1 cellular context compared by ENCODE assay signal in the genomic region with DNA sequence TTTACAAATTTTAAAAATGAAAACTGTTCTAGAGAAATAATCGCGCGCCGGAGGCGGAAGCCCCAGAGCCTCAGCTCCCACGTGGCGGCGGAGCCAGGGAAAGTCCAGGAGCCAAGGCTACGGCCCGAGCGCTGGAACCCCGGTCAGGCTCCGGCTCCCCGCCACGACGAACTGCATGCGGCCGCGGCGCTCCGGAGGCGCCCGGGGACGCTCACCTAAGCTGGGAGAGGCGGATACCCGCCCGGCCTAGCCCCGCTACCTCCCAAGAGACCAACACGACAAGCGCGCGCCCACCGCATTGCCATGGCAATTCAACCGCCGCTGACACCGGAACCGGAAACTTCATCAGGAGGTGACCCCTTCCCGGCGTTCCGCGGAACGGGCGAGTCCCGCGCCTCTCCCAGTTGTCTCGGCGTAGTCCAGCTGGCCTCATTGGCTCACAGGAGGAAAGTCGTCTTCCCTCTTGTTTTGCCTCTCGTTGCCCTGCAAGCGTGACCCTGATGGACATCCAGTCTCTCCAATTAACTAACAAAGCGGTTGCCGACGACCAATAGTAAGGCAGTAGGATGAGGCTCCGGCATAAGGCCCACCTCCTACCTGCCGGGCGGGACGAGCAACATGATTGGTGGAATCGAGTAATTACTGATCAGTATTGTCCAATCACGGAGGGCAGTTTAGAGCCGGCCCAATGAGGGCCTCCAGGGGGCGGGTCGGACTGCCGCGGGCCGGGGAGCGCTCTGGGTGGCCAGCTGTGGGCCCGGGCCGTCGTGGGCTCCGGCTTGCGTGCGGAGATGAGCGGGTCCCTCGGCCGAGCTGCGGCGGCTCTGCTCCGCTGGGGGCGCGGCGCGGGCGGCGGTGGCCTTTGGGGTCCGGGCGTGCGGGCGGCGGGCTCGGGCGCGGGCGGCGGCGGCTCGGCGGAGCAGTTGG.
A peak's percentile ranks its signal among the peaks of the same experiment; 100 is the strongest.
TF ChIP-seq lines count a peak whose summit lies in the region.

GLRX5 (plus strand) TSS at position 752 of the 927 bp plus-strand sequence; CDS start at position 792, 40 bp downstream.

TF ChIP-seq in K562, 482 proteins besides CTCF, POLR2A, EP300 and RAD21 (continued from another document and continues in another):
- TF ChIP-seq, protein P1, sequence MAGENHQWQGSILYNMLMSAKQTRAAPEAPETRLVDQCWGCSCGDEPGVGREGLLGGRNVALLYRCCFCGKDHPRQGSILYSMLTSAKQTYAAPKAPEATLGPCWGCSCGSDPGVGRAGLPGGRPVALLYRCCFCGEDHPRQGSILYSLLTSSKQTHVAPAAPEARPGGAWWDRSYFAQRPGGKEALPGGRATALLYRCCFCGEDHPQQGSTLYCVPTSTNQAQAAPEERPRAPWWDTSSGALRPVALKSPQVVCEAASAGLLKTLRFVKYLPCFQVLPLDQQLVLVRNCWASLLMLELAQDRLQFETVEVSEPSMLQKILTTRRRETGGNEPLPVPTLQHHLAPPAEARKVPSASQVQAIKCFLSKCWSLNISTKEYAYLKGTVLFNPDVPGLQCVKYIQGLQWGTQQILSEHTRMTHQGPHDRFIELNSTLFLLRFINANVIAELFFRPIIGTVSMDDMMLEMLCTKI (IDR thresholded peaks at IDR 0.05; ENCODE audit: partially characterized antibody) = no peak
- TF ChIP-seq ZZZ3 (IDR thresholded peaks at IDR 0.05) (no peak), BRD9 (IDR thresholded peaks at IDR 0.05; ENCODE audit: low read depth, partially characterized antibody) (no peak), HDAC2 (IDR thresholded peaks at IDR 0.05) (peak; percentile 73; the same call in 1 of the 2 replicates), GATA2 (CRISPR knock-in tag; IDR thresholded peaks at IDR 0.05) (no peak), TAF1 (IDR thresholded peaks at IDR 0.05; ENCODE audit: control insufficient read depth, extremely low read depth, insufficient read depth, low read length, severe bottlenecking) (peak; percentile 54), MTA1 (IDR thresholded peaks at IDR 0.05; ENCODE audit: borderline replicate concordance) (no peak), BMI1 (IDR thresholded peaks at IDR 0.05; ENCODE audit: low read length) (peak; percentile 54; the same call in 1 of the 2 replicates), CREB5 (CRISPR knock-in tag; IDR thresholded peaks at IDR 0.05) (no peak), NFIC (IDR thresholded peaks at IDR 0.05) (no peak), ZNF717 (CRISPR knock-in tag; IDR thresholded peaks at IDR 0.05) (no peak), JUNB (CRISPR knock-in tag; conservative IDR thresholded peaks at IDR 0.05) (no peak), NCOA2 (IDR thresholded peaks at IDR 0.05; ENCODE audit: partially characterized antibody in 2 of 2) (no peak), ZFP30 (CRISPR knock-in tag; IDR thresholded peaks at IDR 0.05; ENCODE audit: borderline replicate concordance) (no peak), SREBF2 (CRISPR knock-in tag; IDR thresholded peaks at IDR 0.05) (no peak), TSC22D4 (tag; IDR thresholded peaks at IDR 0.05) (no peak), ZNF212 (CRISPR knock-in tag; IDR thresholded peaks at IDR 0.05) (no peak), MAFK (IDR thresholded peaks at IDR 0.05; ENCODE audit: low read length) (no peak), ZNF41 (CRISPR knock-in tag; conservative IDR thresholded peaks at IDR 0.05) (no peak), GATAD2A (IDR thresholded peaks at IDR 0.05) (no peak), FOSL1 (tag; conservative IDR thresholded peaks at IDR 0.05) (no peak), HDGF (IDR thresholded peaks at IDR 0.05) (no peak), ZEB2 (IDR thresholded peaks at IDR 0.05) (no peak), SMARCC2 (IDR thresholded peaks at IDR 0.05; ENCODE audit: low read depth) (no peak), POLR2B (IDR thresholded peaks at IDR 0.05; ENCODE audit: low read depth, partially characterized antibody) (peak; percentile 23), MAFF (IDR thresholded peaks at IDR 0.05; ENCODE audit: low read length) (no peak), NFIX (CRISPR knock-in tag; IDR thresholded peaks at IDR 0.05; ENCODE audit: low read depth) (no peak), POLR2G (IDR thresholded peaks at IDR 0.05; ENCODE audit: low read depth, low read length) (peak; percentile 86), MYBL2 (IDR thresholded peaks at IDR 0.05; ENCODE audit: low read depth) (peak; percentile 77), MYBL2 (CRISPR knock-in tag; IDR thresholded peaks at IDR 0.05; ENCODE audit: borderline replicate concordance) (no peak), ELF1 (tag; IDR thresholded peaks at IDR 0.05) (no peak), MECOM (CRISPR knock-in tag; IDR thresholded peaks at IDR 0.05) (no peak), ZNF778 (CRISPR knock-in tag; IDR thresholded peaks at IDR 0.05) (no peak), TBP (optimal IDR thresholded peaks at IDR 0.05; ENCODE audit: low read depth, low read length) (peak; percentile 66), PHB (CRISPR knock-in tag; IDR thresholded peaks at IDR 0.05) (no peak), CHCHD3 (CRISPR knock-in tag; IDR thresholded peaks at IDR 0.05) (no peak), ADNP (tag; IDR thresholded peaks at IDR 0.05) (no peak), ZSCAN32 (CRISPR knock-in tag; IDR thresholded peaks at IDR 0.05) (no peak)
- TF ChIP-seq, protein P2, sequence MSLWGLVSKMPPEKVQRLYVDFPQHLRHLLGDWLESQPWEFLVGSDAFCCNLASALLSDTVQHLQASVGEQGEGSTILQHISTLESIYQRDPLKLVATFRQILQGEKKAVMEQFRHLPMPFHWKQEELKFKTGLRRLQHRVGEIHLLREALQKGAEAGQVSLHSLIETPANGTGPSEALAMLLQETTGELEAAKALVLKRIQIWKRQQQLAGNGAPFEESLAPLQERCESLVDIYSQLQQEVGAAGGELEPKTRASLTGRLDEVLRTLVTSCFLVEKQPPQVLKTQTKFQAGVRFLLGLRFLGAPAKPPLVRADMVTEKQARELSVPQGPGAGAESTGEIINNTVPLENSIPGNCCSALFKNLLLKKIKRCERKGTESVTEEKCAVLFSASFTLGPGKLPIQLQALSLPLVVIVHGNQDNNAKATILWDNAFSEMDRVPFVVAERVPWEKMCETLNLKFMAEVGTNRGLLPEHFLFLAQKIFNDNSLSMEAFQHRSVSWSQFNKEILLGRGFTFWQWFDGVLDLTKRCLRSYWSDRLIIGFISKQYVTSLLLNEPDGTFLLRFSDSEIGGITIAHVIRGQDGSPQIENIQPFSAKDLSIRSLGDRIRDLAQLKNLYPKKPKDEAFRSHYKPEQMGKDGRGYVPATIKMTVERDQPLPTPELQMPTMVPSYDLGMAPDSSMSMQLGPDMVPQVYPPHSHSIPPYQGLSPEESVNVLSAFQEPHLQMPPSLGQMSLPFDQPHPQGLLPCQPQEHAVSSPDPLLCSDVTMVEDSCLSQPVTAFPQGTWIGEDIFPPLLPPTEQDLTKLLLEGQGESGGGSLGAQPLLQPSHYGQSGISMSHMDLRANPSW (CRISPR knock-in tag; IDR thresholded peaks at IDR 0.05) = no peak
- TF ChIP-seq, protein P3, sequence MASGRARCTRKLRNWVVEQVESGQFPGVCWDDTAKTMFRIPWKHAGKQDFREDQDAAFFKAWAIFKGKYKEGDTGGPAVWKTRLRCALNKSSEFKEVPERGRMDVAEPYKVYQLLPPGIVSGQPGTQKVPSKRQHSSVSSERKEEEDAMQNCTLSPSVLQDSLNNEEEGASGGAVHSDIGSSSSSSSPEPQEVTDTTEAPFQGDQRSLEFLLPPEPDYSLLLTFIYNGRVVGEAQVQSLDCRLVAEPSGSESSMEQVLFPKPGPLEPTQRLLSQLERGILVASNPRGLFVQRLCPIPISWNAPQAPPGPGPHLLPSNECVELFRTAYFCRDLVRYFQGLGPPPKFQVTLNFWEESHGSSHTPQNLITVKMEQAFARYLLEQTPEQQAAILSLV (tag; IDR thresholded peaks at IDR 0.05) = no peak
- TF ChIP-seq, protein P4, sequence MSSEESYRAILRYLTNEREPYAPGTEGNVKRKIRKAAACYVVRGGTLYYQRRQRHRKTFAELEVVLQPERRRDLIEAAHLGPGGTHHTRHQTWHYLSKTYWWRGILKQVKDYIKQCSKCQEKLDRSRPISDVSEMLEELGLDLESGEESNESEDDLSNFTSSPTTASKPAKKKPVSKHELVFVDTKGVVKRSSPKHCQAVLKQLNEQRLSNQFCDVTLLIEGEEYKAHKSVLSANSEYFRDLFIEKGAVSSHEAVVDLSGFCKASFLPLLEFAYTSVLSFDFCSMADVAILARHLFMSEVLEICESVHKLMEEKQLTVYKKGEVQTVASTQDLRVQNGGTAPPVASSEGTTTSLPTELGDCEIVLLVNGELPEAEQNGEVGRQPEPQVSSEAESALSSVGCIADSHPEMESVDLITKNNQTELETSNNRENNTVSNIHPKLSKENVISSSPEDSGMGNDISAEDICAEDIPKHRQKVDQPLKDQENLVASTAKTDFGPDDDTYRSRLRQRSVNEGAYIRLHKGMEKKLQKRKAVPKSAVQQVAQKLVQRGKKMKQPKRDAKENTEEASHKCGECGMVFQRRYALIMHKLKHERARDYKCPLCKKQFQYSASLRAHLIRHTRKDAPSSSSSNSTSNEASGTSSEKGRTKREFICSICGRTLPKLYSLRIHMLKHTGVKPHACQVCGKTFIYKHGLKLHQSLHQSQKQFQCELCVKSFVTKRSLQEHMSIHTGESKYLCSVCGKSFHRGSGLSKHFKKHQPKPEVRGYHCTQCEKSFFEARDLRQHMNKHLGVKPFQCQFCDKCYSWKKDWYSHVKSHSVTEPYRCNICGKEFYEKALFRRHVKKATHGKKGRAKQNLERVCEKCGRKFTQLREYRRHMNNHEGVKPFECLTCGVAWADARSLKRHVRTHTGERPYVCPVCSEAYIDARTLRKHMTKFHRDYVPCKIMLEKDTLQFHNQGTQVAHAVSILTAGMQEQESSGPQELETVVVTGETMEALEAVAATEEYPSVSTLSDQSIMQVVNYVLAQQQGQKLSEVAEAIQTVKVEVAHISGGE (CRISPR knock-in tag; IDR thresholded peaks at IDR 0.05) = peak in 2 of 3 experiments; percentile 64 to 75; a peak in 4 of 6 replicates
- TF ChIP-seq, protein P5, sequence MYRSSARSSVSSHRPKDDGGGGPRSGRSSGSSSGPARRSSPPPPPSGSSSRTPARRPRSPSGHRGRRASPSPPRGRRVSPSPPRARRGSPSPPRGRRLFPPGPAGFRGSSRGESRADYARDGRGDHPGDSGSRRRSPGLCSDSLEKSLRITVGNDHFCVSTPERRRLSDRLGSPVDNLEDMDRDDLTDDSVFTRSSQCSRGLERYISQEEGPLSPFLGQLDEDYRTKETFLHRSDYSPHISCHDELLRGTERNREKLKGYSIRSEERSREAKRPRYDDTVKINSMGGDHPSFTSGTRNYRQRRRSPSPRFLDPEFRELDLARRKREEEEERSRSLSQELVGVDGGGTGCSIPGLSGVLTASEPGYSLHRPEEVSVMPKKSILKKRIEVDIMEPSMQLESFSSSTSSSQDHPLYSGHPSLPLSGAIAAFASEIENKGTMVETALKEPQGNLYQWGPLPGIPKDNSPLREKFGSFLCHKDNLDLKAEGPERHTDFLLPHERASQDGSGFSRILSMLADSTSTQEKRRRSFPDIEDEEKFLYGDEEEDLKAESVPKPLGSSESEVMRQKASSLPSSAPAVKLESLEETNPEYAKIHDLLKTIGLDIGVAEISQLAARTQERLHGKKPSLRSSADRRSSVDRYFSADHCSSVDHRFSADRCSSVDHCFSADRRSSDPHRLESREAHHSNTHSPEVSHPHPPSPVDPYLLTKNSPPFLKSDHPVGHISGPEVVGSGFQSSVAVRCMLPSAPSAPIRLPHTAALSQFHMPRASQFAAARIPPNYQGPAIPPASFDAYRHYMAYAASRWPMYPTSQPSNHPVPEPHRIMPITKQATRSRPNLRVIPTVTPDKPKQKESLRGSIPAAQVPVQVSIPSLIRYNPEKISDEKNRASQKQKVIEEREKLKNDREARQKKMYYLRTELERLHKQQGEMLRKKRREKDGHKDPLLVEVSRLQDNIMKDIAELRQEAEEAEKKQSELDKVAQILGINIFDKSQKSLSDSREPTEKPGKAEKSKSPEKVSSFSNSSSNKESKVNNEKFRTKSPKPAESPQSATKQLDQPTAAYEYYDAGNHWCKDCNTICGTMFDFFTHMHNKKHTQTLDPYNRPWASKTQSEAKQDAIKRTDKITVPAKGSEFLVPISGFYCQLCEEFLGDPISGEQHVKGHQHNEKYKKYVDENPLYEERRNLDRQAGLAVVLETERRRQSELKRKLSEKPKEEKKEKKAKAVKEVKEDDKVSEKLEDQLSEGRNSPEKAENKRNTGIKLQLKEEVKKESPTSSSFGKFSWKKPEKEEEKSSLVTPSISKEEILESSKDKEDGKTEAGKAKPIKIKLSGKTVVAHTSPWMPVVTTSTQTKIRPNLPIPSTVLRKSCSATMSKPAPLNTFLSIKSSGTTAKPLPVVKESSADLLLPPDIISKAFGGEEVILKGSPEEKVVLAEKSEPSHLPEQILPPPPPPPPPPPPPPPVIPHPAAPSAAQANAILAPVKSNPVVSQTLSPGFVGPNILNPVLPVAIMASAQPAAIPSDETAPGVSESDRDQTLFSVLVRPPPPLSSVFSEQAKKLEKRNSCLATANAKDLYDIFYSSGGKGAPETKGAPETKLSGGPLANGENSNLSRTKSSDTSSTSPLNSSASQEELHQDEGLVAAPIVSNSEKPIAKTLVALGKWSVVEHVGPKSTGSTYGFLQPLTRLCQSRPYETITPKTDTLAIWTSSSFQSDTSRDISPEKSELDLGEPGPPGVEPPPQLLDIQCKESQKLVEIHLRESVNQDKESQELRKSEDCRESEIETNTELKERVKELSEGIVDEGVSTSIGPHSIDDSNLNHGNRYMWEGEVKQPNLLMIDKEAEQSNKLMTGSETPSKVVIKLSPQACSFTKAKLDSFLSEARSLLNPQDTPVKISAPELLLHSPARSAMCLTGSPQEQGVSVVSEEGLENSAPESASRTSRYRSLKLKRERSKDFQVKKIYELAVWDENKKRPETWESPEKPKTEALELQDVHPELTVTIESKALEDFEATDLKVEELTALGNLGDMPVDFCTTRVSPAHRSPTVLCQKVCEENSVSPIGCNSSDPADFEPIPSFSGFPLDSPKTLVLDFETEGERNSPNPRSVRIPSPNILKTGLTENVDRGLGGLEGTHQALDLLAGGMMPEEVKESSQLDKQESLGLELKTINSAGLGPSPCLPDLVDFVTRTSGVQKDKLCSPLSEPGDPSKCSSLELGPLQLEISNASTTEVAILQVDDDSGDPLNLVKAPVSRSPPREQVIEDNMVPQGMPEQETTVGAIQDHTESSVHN (IDR thresholded peaks at IDR 0.05; ENCODE audit: borderline replicate concordance in 1 of 2, low read depth in 1 of 2) = no peak
